Comparison of ENCODE assay signal across 21 cellular contexts in genomic region chr2:126385441-126385840, GRCh38.
"Had no signal": no experiment of that assay in that cellular context is flagged by ENCODE, and none has a peak within 500 bp of the region (broad histone marks: within the 10 kb centered on the region; RNA-seq: fewer than 3 reads in every experiment).

No MANE protein-coding gene starts in this region.

- H3K27ac ChIP-seq: RWPE1 had no signal

- DNase-seq: KBM-7, MV-4-11, NCI-H1048, NCI-H1105, NCI-H1417, NCI-H1436 treated with DMSO at 0.1 percent for 48 hours, NCI-H1694, NCI-H1930, NCI-H2081, NCI-H2171, NCI-H226, NCI-H446, NCI-H510A, NCI-H524 treated with DMSO at 0.1 percent for 48 hours, NCI-H69, NCI-H774, SHP77, SK-N-SH, SW 1271 had no signal

- ATAC-seq: Panc1 had no signal
